Comparison of ENCODE assay signal across 27 cellular contexts in the genomic region with DNA sequence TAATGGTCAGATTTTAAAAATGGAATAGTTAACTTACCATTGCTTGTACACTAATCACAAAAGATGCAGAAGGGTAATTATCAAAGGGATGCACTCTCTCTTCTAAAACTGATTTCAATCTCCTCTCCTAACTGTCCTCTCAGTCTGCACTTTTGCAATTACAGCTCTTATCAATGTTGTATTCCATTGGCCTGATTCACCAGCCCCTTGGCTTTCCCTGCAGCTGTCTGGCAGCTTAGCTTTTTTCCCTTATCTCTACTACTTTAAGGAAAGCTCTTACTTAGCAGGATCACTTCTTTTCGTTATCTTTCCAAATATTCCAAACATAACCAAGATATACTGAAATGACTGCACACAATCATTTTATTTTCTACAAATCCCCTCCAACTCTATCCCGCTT.
"Had no signal": no experiment of that assay in that cellular context is flagged by ENCODE, and none has a peak within 500 bp of the region (broad histone marks: within the 10 kb centered on the region; RNA-seq: fewer than 3 reads in every experiment).

No MANE protein-coding gene starts in this region.

- H3K27me3 ChIP-seq: neural progenitor cell, sigmoid colon, transverse colon, uterus had no signal

- FAIRE-seq: colon, endothelial cell of umbilical vein, kidney, TTC549 had no signal

- H3K9me3 ChIP-seq: lower lobe of right lung, sigmoid colon, transverse colon, uterus had no signal

- H3K4me3 ChIP-seq: heart left ventricle, lower lobe of right lung, neural progenitor cell, sigmoid colon, transverse colon, uterus had no signal

- ATAC-seq: esophagus mucosa; heart left ventricle; left lobe of liver; lower lobe of right lung; naive thymus-derived CD4-positive, alpha-beta T cell; stimulated activated naive B cell treated with anti-CD40 and anti-IgM and Interleukin-4, amounts not matched to agents 10 μg/mL and 1 μg/mL and 100 μg/mL, for 72 hours; T-cell had no signal

- H3K36me3 Mint-ChIP-seq: activated naive CD8-positive, alpha-beta T cell treated with anti-CD3 and anti-CD28 coated beads, Interleukin-2, amount 10 ng/mL, durations not matched to agents 7 days and 5 days; naive thymus-derived CD4-positive, alpha-beta T cell; neural progenitor cell; stimulated activated naive B cell treated with anti-CD40 and anti-IgM and Interleukin-4, amounts not matched to agents 10 μg/mL and 1 μg/mL and 100 μg/mL, for 72 hours; T-cell had no signal

- H3K9ac ChIP-seq: neural progenitor cell had no signal

- H3K36me3 ChIP-seq: heart left ventricle, lower lobe of right lung, neural progenitor cell, sigmoid colon, transverse colon, uterus, WERI-Rb-1 had no signal

- H3K4me1 Mint-ChIP-seq: activated naive CD8-positive, alpha-beta T cell treated with anti-CD3 and anti-CD28 coated beads, Interleukin-2, amount 10 ng/mL, durations not matched to agents 7 days and 5 days; naive thymus-derived CD4-positive, alpha-beta T cell; neural progenitor cell; stimulated activated naive B cell treated with anti-CD40 and anti-IgM and Interleukin-4, amounts not matched to agents 10 μg/mL and 1 μg/mL and 100 μg/mL, for 72 hours; T-cell had no signal

- H3K27me3 Mint-ChIP-seq: activated naive CD8-positive, alpha-beta T cell treated with anti-CD3 and anti-CD28 coated beads, Interleukin-2, amount 10 ng/mL, durations not matched to agents 7 days and 5 days; progenitor cell of endocrine pancreas; stimulated activated naive B cell treated with anti-CD40 and anti-IgM and Interleukin-4, amounts not matched to agents 10 μg/mL and 1 μg/mL and 100 μg/mL, for 72 hours had no signal

- H3K27ac ChIP-seq: heart left ventricle, lower lobe of right lung, neural progenitor cell, sigmoid colon, transverse colon, uterus, WERI-Rb-1 had no signal

- H3K4me1 ChIP-seq: heart left ventricle, lower lobe of right lung, neural progenitor cell, sigmoid colon, transverse colon, uterus had no signal

- H3K4me3 Mint-ChIP-seq: activated naive CD8-positive, alpha-beta T cell treated with anti-CD3 and anti-CD28 coated beads, Interleukin-2, amount 10 ng/mL, durations not matched to agents 7 days and 5 days; naive thymus-derived CD4-positive, alpha-beta T cell; neural progenitor cell; stimulated activated naive B cell treated with anti-CD40 and anti-IgM and Interleukin-4, amounts not matched to agents 10 μg/mL and 1 μg/mL and 100 μg/mL, for 72 hours; T-cell had no signal

- H3K27ac Mint-ChIP-seq: activated naive CD8-positive, alpha-beta T cell treated with anti-CD3 and anti-CD28 coated beads, Interleukin-2, amount 10 ng/mL, durations not matched to agents 7 days and 5 days; naive thymus-derived CD4-positive, alpha-beta T cell; neural progenitor cell; progenitor cell of endocrine pancreas; stimulated activated naive B cell treated with anti-CD40 and anti-IgM and Interleukin-4, amounts not matched to agents 10 μg/mL and 1 μg/mL and 100 μg/mL, for 72 hours; T-cell had no signal

- DNase-seq: activated CD4-positive, alpha-beta T cell treated with anti-CD3 and anti-CD28 coated beads, Interleukin-2, amount 50 U/mL, for 48 hours; activated CD8-positive, alpha-beta memory T cell treated with anti-CD3 and anti-CD28 coated beads, Interleukin-2, amount 50 U/mL, for 48 hours; activated naive CD4-positive, alpha-beta T cell treated with Interleukin-2 at 50 U/mL for 16 hours; activated naive CD8-positive, alpha-beta T cell treated with anti-CD3 and anti-CD28 coated beads, Interleukin-2, amount 10 ng/mL, durations not matched to agents 7 days and 5 days; activated T-cell treated with anti-CD3 and anti-CD28 coated beads, Interleukin-2, amount 50 U/mL, for 48 hours; central memory CD4-positive, alpha-beta T cell; effector memory CD4-positive, alpha-beta T cell; heart left ventricle; kidney; lower lobe of right lung; naive thymus-derived CD4-positive, alpha-beta T cell; retina; sigmoid colon; stimulated activated CD4-positive, alpha-beta T cell treated with anti-CD3 and anti-CD28 coated beads, Interleukin-2, amount 100 ng/mL, for 48 hours; stimulated activated CD8-positive, alpha-beta memory T cell treated with anti-CD3 and anti-CD28 coated beads, Interleukin-4, amount 100 ng/mL, for 48 hours; stimulated activated naive B cell treated with anti-CD40 and anti-IgM and Interleukin-4, amounts not matched to agents 10 μg/mL and 1 μg/mL and 100 μg/mL, for 72 hours; T-cell; transverse colon; uterus; WERI-Rb-1 had no signal

- H3K9me3 Mint-ChIP-seq: activated naive CD8-positive, alpha-beta T cell treated with anti-CD3 and anti-CD28 coated beads, Interleukin-2, amount 10 ng/mL, durations not matched to agents 7 days and 5 days; stimulated activated naive B cell treated with anti-CD40 and anti-IgM and Interleukin-4, amounts not matched to agents 10 μg/mL and 1 μg/mL and 100 μg/mL, for 72 hours had no signal
